In the genomic region with DNA sequence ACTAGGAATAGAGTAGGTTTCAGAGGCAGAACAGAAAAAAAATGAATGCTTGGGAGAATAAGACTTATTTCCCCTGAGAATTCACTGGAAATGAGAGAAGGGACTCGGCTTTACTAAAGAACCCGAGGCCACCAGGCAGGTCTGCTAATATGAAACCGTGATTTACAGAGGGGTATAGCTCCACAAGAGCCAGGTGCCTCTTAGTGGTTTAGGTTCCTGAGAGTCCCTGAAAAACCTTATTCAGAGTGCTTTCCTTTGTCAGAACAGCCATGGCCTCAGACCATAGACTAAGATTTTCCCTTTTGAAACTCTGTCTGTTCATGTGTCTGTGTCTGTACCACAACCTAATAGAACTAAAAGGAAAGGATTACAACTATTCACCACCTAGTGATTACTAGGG, we compare ENCODE assay signal across 4 cellular contexts.
"Had no signal": no experiment of that assay in that cellular context is flagged by ENCODE, and none has a peak within 500 bp of the region (broad histone marks: within the 10 kb centered on the region; RNA-seq: fewer than 3 reads in every experiment).

No MANE protein-coding gene starts in this region.

- H3K27ac ChIP-seq: HL-60 had no signal

- DNase-seq: IMR-90 had no signal

- ATAC-seq: HepG2, K562 had no signal

- H3K4me3 ChIP-seq: K562 had no signal
